ENCODE assay signal across 16 cellular contexts in genomic region chr12:57630891-57631433, GRCh38. TPM values are rescaled to one million over a fixed set of nuclear protein-coding genes. Genes with fewer than 3 reads are reported as not detected.
A peak's percentile ranks its signal among the peaks of the same experiment; 100 is the strongest.
DNase-seq lines count a peak whose midpoint lies in the region; ATAC-seq and TF ChIP-seq lines count a peak whose summit lies in the region.
"Had no signal": no experiment of that assay in that cellular context is flagged by ENCODE, and none has a peak within 500 bp of the region (broad histone marks: within the 10 kb centered on the region; RNA-seq: fewer than 3 reads in every experiment).

No MANE protein-coding gene starts in this region.

- H3K9me3 Mint-ChIP-seq in natural killer cell treated with Interleukin-12 subunit alpha and Interleukin-12 subunit beta and Interleukin-15 and Interleukin-18, amount 100 ng/mL, for 72 hours: no peaks in the 10 kb centered on the region

- H3K27me3 Mint-ChIP-seq in natural killer cell treated with Interleukin-12 subunit alpha and Interleukin-12 subunit beta and Interleukin-15 and Interleukin-18, amount 100 ng/mL, for 72 hours: peaks cover 31 to 41% of the 10 kb centered on the region in 2 donors

- no peak for ATAC-seq in natural killer cell treated with Interleukin-12 subunit alpha and Interleukin-12 subunit beta and Interleukin-15 and Interleukin-18, amount 100 ng/mL, for 72 hours
- ATAC-seq in omental fat pad (ENCODE audit: low FRiP score) (no peak), GM18498 (IDR thresholded peaks at IDR 0.05; ENCODE audit: unreplicated experiment) (no peak)

- H3K36me3 Mint-ChIP-seq in natural killer cell treated with Interleukin-12 subunit alpha and Interleukin-12 subunit beta and Interleukin-15 and Interleukin-18, amount 100 ng/mL, for 72 hours: no peaks in the 10 kb centered on the region

- H3K4me3 Mint-ChIP-seq in natural killer cell treated with Interleukin-12 subunit alpha and Interleukin-12 subunit beta and Interleukin-15 and Interleukin-18, amount 100 ng/mL, for 72 hours: peak overlapping the region; percentile 38

- no peak overlapping the region for H3K4me3 ChIP-seq in coronary artery

- no peak for TF ChIP-seq CTCF in GM10266 (IDR thresholded peaks at IDR 0.05; ENCODE audit: control insufficient read depth, insufficient read depth, low read depth, missing control alignments)
- TF ChIP-seq CTCF in coronary artery (IDR thresholded peaks at IDR 0.05): no peak
- no peak for TF ChIP-seq CTCF in omental fat pad (IDR thresholded peaks at IDR 0.05)

- no peak overlapping the region for H3K27ac ChIP-seq in coronary artery
- H3K27ac ChIP-seq: neutrophil had no signal

- DNase-seq in 8988T (peak; percentile 6), GM10266 (ENCODE audit: extremely low spot score) (peak; percentile 21), coronary artery (ENCODE audit: low spot score) (peak; percentile 61), omental fat pad (ENCODE audit: low spot score) (no peak), NCI-H1048 (lab: John Stamatoyannopoulos, UW) (no peak), NCI-H82 (lab: John Stamatoyannopoulos, UW) (no peak)
- DNase-seq in natural killer cell treated with Interleukin-12 subunit alpha and Interleukin-12 subunit beta and Interleukin-15 and Interleukin-18, amount 100 ng/mL, for 72 hours (ENCODE audit: low spot score): no peak
- DNase-seq: central memory CD4-positive, alpha-beta T cell; GF-D8; HCEC 1CT; NCI-H1694 treated with DMSO at 0.1 percent for 48 hours; NCI-H446; SHP77 treated with DMSO at 0.1 percent for 48 hours had no signal

- no peak overlapping the region for H3K27ac Mint-ChIP-seq in natural killer cell treated with Interleukin-12 subunit alpha and Interleukin-12 subunit beta and Interleukin-15 and Interleukin-18, amount 100 ng/mL, for 72 hours

- peaks cover 9 to 14% of the 10 kb centered on the region in 2 donors for H3K4me1 Mint-ChIP-seq in natural killer cell treated with Interleukin-12 subunit alpha and Interleukin-12 subunit beta and Interleukin-15 and Interleukin-18, amount 100 ng/mL, for 72 hours (ENCODE audit: low read depth in 2 of 2)

RNA-seq across cellular contexts. Expression of gene B4GALNT1, which starts 2.0 kb away (rescaled TPM):
- 1 to 10 TPM; 1.5 to 3.6 TPM for total RNA-seq in natural killer cell treated with Interleukin-12 subunit alpha and Interleukin-12 subunit beta and Interleukin-15 and Interleukin-18, amount 100 ng/mL, for 72 hours
- total RNA-seq in omental fat pad: 1 to 10 TPM in 2 of 4 donors, under 1 TPM in 2; 0.36 to 3.0 (median 1.0) TPM

RNA-seq across cellular contexts. Expression of gene ARHGEF25, which starts 19.7 kb away (rescaled TPM):
- 1 to 10 TPM in 1 of 2 donors, under 1 TPM in 1; 0.52 to 4.0 TPM for total RNA-seq in natural killer cell treated with Interleukin-12 subunit alpha and Interleukin-12 subunit beta and Interleukin-15 and Interleukin-18, amount 100 ng/mL, for 72 hours
- 10 to 100 TPM; 14.7 to 28.8 (median 20.0) TPM for total RNA-seq in omental fat pad

RNA-seq across cellular contexts. Expression of gene DTX3, which starts 26.3 kb away (rescaled TPM):
- 10 to 100 TPM; 15.6 to 18.4 TPM for total RNA-seq in natural killer cell treated with Interleukin-12 subunit alpha and Interleukin-12 subunit beta and Interleukin-15 and Interleukin-18, amount 100 ng/mL, for 72 hours
- 10 to 100 TPM in 3 of 4 donors, 1 to 10 TPM in 1; 8.0 to 21.7 (median 13.3) TPM for total RNA-seq in omental fat pad
- total RNA-seq: HT-29 had no signal

RNA-seq across cellular contexts. Expression of gene PIP4K2C, which starts 40.0 kb away (rescaled TPM):
- 10 to 100 TPM; 25.9 to 35.7 TPM for total RNA-seq in natural killer cell treated with Interleukin-12 subunit alpha and Interleukin-12 subunit beta and Interleukin-15 and Interleukin-18, amount 100 ng/mL, for 72 hours
- 10 to 100 TPM; 16.9 to 21.3 (median 17.6) TPM for total RNA-seq in omental fat pad

Comparison
In these comparisons a context has a peak if more than half of its experiments do, and no peak if none do; other contexts are left out.
1. DNase-seq: peak in 8988T (single experiment), GM10266 (single experiment) and coronary artery (single experiment); none in natural killer cell treated with Interleukin-12 subunit alpha and Interleukin-12 subunit beta and Interleukin-15 and Interleukin-18, amount 100 ng/mL, for 72 hours (single experiment), omental fat pad (single experiment), NCI-H1048 (single experiment) and NCI-H82 (single experiment).